ENCODE assay signal across 7 cellular contexts in the genomic region with DNA sequence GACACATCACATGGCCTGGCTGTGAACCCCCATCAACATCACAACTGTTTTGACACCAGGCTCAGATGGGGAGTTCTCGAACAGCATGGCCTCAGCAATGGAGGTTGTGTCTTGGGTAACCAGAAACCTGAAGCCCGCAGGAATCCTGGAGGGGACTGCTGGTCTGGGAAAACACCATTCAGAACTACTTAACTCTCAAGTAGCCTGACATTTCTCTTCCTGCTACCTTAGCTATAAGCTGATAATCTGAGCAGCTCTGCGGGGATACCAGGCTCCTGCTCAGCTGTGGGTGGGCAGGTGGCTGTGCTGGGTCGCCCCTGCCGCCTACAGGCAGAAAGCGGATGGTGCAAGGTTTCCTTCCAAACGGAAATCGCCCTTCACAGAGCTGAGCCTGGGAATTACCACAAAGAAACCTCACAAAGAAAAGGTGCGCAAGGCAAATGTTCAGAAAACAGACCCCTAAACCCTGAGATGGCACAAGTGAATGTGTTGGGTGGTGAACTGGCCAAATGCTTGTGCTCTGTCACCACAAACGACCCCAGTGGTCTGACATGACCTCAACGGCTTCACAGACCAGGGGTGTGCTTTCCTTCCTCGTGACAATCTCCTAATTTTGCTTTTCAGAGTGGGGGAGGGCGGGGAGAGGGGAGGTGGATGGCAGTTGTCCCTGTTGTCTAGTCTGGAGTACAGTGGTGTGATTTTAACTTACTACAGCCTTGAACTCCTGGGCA. TPM values are rescaled to one million over a fixed set of nuclear protein-coding genes. Genes with fewer than 3 reads are reported as not detected.
DNase-seq lines count a peak whose midpoint lies in the region; FAIRE-seq and TF ChIP-seq lines count a peak whose summit lies in the region.

No MANE protein-coding gene starts in this region.

- H3K4me3 ChIP-seq in Loucy (ENCODE audit: low read length, poor library complexity, severe bottlenecking) (no peak overlapping the region), SK-N-MC (no peak overlapping the region), small intestine (ENCODE audit: low read depth in 1 of 2, low read length in 2 of 2) (no peak overlapping the region)

- FAIRE-seq in small intestine (lab: Jason Lieb, UNC), result no peak

- 16 to 19% (median 18%) methylated on average over 13 of the region's 13 CpGs for WGBS in small intestine, 3 donors

- no peaks in the 10 kb centered on the region for H3K9me3 ChIP-seq in Loucy (ENCODE audit: insufficient read depth, low read depth, low read length)
- H3K9me3 ChIP-seq in SK-N-MC (ENCODE audit: low read depth, low read length), result no peaks in the 10 kb centered on the region
- H3K9me3 ChIP-seq in small intestine (ENCODE audit: control insufficient read depth, low read depth), result no peaks in the 10 kb centered on the region

- TF ChIP-seq CTCF in GM12874 (IDR thresholded peaks at IDR 0.05; ENCODE audit: insufficient read depth, low read depth, low read length), result peak; percentile 95
- peak; percentile 91 for TF ChIP-seq CTCF in Loucy (conservative IDR thresholded peaks at IDR 0.05; ENCODE audit: low read length)

- DNase-seq in HCEC 1CT, result peak; percentile 34
- no peak for DNase-seq in SK-N-MC (ENCODE audit: low read depth, low spot score)
- peak; percentile 25 for DNase-seq in amniotic stem cell (lab: John Stamatoyannopoulos, UW)
- DNase-seq in iPS DF 19.7 (ENCODE audit: low read depth, low spot score), result peak; percentile 70
- peak; percentile 62 for DNase-seq in small intestine

- no peaks in the 10 kb centered on the region for H3K79me2 ChIP-seq in Loucy (ENCODE audit: insufficient read depth, low read length)

- H3K9ac ChIP-seq in Loucy (ENCODE audit: low read depth, low read length, poor library complexity, severe bottlenecking), result no peak overlapping the region
- no peak overlapping the region for H3K9ac ChIP-seq in SK-N-MC (ENCODE audit: insufficient read length)

- H3K4me1 ChIP-seq in Loucy (ENCODE audit: insufficient read depth, low read length, poor library complexity, severe bottlenecking), result peaks cover 21% of the 10 kb centered on the region
- H3K4me1 ChIP-seq in small intestine (ENCODE audit: control insufficient read depth in 2 of 2, insufficient read depth in 1 of 2, low read depth in 1 of 2, low read length in 1 of 2), result peaks cover 0 to 3% of the 10 kb centered on the region in 2 donors

- H3K36me3 ChIP-seq in Loucy (ENCODE audit: insufficient read depth, low read length) (peaks cover 37% of the 10 kb centered on the region; the same call in 1 of the 2 replicates), SK-N-MC (ENCODE audit: insufficient read depth, low read length) (peaks cover 41% of the 10 kb centered on the region), small intestine (ENCODE audit: control insufficient read depth in 2 of 2, insufficient read depth in 2 of 2, low read length in 2 of 2) (peaks cover 9 to 10% of the 10 kb centered on the region in 2 donors)

- peak overlapping the region; percentile 40 for H3K4me2 ChIP-seq in Loucy (ENCODE audit: low read depth, low read length, poor library complexity, severe bottlenecking)

- H3K27ac ChIP-seq in SK-N-MC, result peak overlapping the region; percentile 19; the same call in 1 of the 2 replicates
- H3K27ac ChIP-seq in small intestine (ENCODE audit: low read depth in 1 of 2, low read length in 1 of 2), result peak overlapping the region in 1 of 2 donors; percentile 32

- H3K27me3 ChIP-seq in Loucy (ENCODE audit: insufficient read depth, low read length, poor library complexity, severe bottlenecking), result no peaks in the 10 kb centered on the region
- no peaks in the 10 kb centered on the region for H3K27me3 ChIP-seq in small intestine (ENCODE audit: control insufficient read depth in 2 of 2, insufficient read depth in 2 of 2, low read length in 2 of 2)

- H2AFZ ChIP-seq in Loucy (ENCODE audit: low read length), result no peak overlapping the region

- peaks cover 9% of the 10 kb centered on the region; the same call in 1 of the 2 replicates for H3F3A ChIP-seq in Loucy (ENCODE audit: low read depth)

- H3K9me2 ChIP-seq in Loucy (replicated peaks; ENCODE audit: low read depth, low read length), result no peaks in the 10 kb centered on the region

- H4K20me1 ChIP-seq in Loucy (ENCODE audit: insufficient read depth, low read length, poor library complexity, severe bottlenecking), result peaks cover 12% of the 10 kb centered on the region

RNA-seq across cellular contexts. Expression of a gene that starts 29.5 kb away (rescaled TPM):
- 10 to 100 TPM; 67.8 to 79.4 (median 78.7) TPM for polyA plus RNA-seq in small intestine

RNA-seq across cellular contexts. Expression of a gene that starts 29.8 kb away (rescaled TPM):
- polyA plus RNA-seq in small intestine, result 10 to 100 TPM; 10.5 to 14.1 (median 13.8) TPM
